In the genomic region with DNA sequence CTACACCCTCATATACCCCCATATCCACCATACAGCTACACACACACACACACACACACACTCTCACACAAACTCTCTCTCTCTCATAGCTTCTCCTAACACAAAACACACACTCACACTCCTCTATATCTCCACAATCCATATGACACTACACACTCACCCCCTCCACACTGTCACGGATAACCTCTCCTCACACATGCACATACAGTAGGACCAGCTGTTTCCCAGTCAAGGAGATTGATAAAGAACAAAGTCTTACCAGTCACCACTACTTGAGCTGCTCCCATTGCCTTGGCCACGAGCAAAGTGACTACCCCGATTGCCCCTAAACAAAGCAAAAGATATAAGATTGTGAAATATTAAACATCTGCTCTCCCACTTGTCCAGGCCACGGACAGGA, we compare ENCODE assay signal across 22 cellular contexts.
"Had no signal": no experiment of that assay in that cellular context is flagged by ENCODE, and none has a peak within 500 bp of the region (broad histone marks: within the 10 kb centered on the region; RNA-seq: fewer than 3 reads in every experiment).

No MANE protein-coding gene starts in this region.

- H3K4me1 Mint-ChIP-seq: memory B cell, nephron had no signal

- H3K4me2 ChIP-seq: hepatocyte had no signal

- H3K9me3 ChIP-seq: left ventricle myocardium inferior, lower lobe of right lung, psoas muscle, stomach, thoracic aorta, transverse colon had no signal

- H3K4me1 ChIP-seq: left ventricle myocardium inferior, lower lobe of right lung, psoas muscle had no signal

- H3K27me3 Mint-ChIP-seq: memory B cell had no signal

- H3K4me3 ChIP-seq: coronary artery, hepatocyte, left ventricle myocardium inferior, lower lobe of right lung, psoas muscle, stomach, thoracic aorta, transverse colon had no signal

- ATAC-seq: left cardiac atrium, lower lobe of right lung, psoas muscle had no signal

- H3K36me3 Mint-ChIP-seq: memory B cell, mesothelial cell of epicardium had no signal

- H3K27me3 ChIP-seq: hepatocyte, stomach, transverse colon had no signal

- H3K36me3 ChIP-seq: left ventricle myocardium inferior, lower lobe of right lung, thoracic aorta, transverse colon had no signal

- H3K9me3 Mint-ChIP-seq: endodermal cell, memory B cell, mesothelial cell of epicardium, nephron had no signal

- H3K27ac ChIP-seq: coronary artery, left ventricle myocardium inferior, lower lobe of right lung, psoas muscle, thoracic aorta had no signal

- DNase-seq: effector CD4-positive, alpha-beta T cell; endodermal cell; foreskin melanocyte; head of caudate nucleus; kidney; left cardiac atrium; left ventricle myocardium inferior; lower lobe of right lung; psoas muscle; retina; small intestine; stimulated activated CD4-positive, alpha-beta T cell treated with anti-CD3 and anti-CD28 coated beads, Interleukin-12 subunit alpha, Interleukin-12 subunit beta, amount 100 ng/mL, for 4 hours; stimulated activated naive CD4-positive, alpha-beta T cell; stomach; substantia nigra; transverse colon had no signal

- H3K4me3 Mint-ChIP-seq: endodermal cell, memory B cell, mesothelial cell of epicardium, nephron had no signal

- FAIRE-seq: kidney, small intestine had no signal

- H2AFZ ChIP-seq: hepatocyte had no signal

- H3K27ac Mint-ChIP-seq: endodermal cell, memory B cell, mesothelial cell of epicardium, nephron had no signal

- H3K79me2 ChIP-seq: hepatocyte had no signal
